Comparison of ENCODE assay signal across 1 cellular context in genomic region chr14:23660290-23661226, GRCh38.
TF ChIP-seq lines count a peak whose summit lies in the region.

No MANE protein-coding gene starts in this region.

TF ChIP-seq in GM12878, 131 proteins besides CTCF, POLR2A, EP300 and RAD21 (continued from another document):
- no peak for TF ChIP-seq USF2 (IDR thresholded peaks at IDR 0.05; ENCODE audit: borderline replicate concordance, low read depth, low read length)
- TF ChIP-seq PKNOX1 (IDR thresholded peaks at IDR 0.05) = peak; percentile 89
- no peak for TF ChIP-seq CHD2 (IDR thresholded peaks at IDR 0.05; ENCODE audit: borderline replicate concordance, low read depth, low read length)
- TF ChIP-seq SMAD1 (IDR thresholded peaks at IDR 0.05; ENCODE audit: low read depth, partially characterized antibody) = no peak
- no peak for TF ChIP-seq EZH2 (IDR thresholded peaks at IDR 0.05; ENCODE audit: borderline replicate concordance, control insufficient read depth, low read depth, low read length)
